10 cellular contexts compared by ENCODE assay signal in genomic region chr4:14196141-14196540, GRCh38.
DNase-seq lines count a peak whose midpoint lies in the region; ATAC-seq and TF ChIP-seq lines count a peak whose summit lies in the region.
"Had no signal": no experiment of that assay in that cellular context is flagged by ENCODE, and none has a peak within 500 bp of the region (broad histone marks: within the 10 kb centered on the region; RNA-seq: fewer than 3 reads in every experiment).

No MANE protein-coding gene starts in this region.

- no CpG with 5 or more reads among the region's 7 CpGs for WGBS in trophoblast cell (ENCODE audit: extremely low coverage, insufficient coverage, insufficient read length)

- no peaks in the 10 kb centered on the region for H3K79me1 ChIP-seq in trophoblast cell (ENCODE audit: low read length)

- no peak overlapping the region for H4K8ac ChIP-seq in trophoblast cell (ENCODE audit: low read depth, low read length)

- H3K79me2 ChIP-seq in trophoblast cell (ENCODE audit: control insufficient read depth, insufficient read depth, low read length, poor library complexity), result no peaks in the 10 kb centered on the region

- H3K18ac ChIP-seq in trophoblast cell (ENCODE audit: low read length), result no peak overlapping the region

- H4K91ac ChIP-seq in trophoblast cell (ENCODE audit: low read depth, low read length), result no peak overlapping the region

- H3K4me1 ChIP-seq in RWPE2 (ENCODE audit: insufficient read depth, poor library complexity, severe bottlenecking) (no peaks in the 10 kb centered on the region), trophoblast cell (ENCODE audit: control insufficient read depth in 1 of 2, insufficient read depth in 2 of 2, low read length in 2 of 2) (no peaks in the 10 kb centered on the region)

- no peak overlapping the region for H2BK120ac ChIP-seq in trophoblast cell (ENCODE audit: insufficient read depth, low read length, poor library complexity)

- H3K4me3 ChIP-seq in RWPE2 (ENCODE audit: severe bottlenecking) (no peak overlapping the region), fibroblast of pulmonary artery (replicated peaks; ENCODE audit: low read depth, low read length) (no peak overlapping the region), trophoblast cell (ENCODE audit: low read depth, low read length) (no peak overlapping the region)
- H3K4me3 ChIP-seq: lung had no signal

- H2BK5ac ChIP-seq in trophoblast cell (ENCODE audit: low read depth, low read length, poor library complexity), result no peak overlapping the region

- H2BK12ac ChIP-seq in trophoblast cell (ENCODE audit: low read length), result no peak overlapping the region

- intact Hi-C loops in natural killer cell (cut with micrococcal nuclease), result no loop called here

- peak; percentile 60; the same call in 2 of the 3 replicates for ATAC-seq in RWPE2 (ENCODE audit: low read depth)
- ATAC-seq in natural killer cell, result no peak

- no peak overlapping the region for H4K12ac ChIP-seq in trophoblast cell (ENCODE audit: low read depth, low read length)

- H3K27ac Mint-ChIP-seq in natural killer cell, result no peak overlapping the region

- no peak overlapping the region for H3K4me3 Mint-ChIP-seq in natural killer cell

- no peak overlapping the region for H2AK5ac ChIP-seq in trophoblast cell (ENCODE audit: low read length)

- H3K9me3 ChIP-seq in RWPE2 (ENCODE audit: severe bottlenecking) (no peaks in the 10 kb centered on the region), trophoblast cell (ENCODE audit: insufficient read depth, low read depth, low read length) (no peaks in the 10 kb centered on the region)

- no peak overlapping the region for H3K4ac ChIP-seq in trophoblast cell (ENCODE audit: low read depth, low read length)

- H3K14ac ChIP-seq in trophoblast cell (ENCODE audit: low read length), result no peak overlapping the region

- H3K9me3 Mint-ChIP-seq in natural killer cell, result peaks cover 0 to 3% of the 10 kb centered on the region in 2 donors

- H3K36me3 Mint-ChIP-seq in natural killer cell, result no peaks in the 10 kb centered on the region

- peak; percentile 39 for DNase-seq in DMS53 (lab: John Stamatoyannopoulos, UW)
- DNase-seq in DMS53 treated with DMSO at 0.1 percent for 48 hours (lab: John Stamatoyannopoulos, UW; ENCODE audit: unreplicated experiment), result no peak
- DNase-seq in RWPE2 (ENCODE audit: low spot score), result no peak
- peak; percentile 84 for DNase-seq in fibroblast of pulmonary artery (ENCODE audit: low read depth)
- DNase-seq in trophoblast cell, result peak; percentile 2 to 36
- DNase-seq in GM19240 (ENCODE audit: insufficient read length, low spot score), result no peak
- DNase-seq in NCI-H128 (lab: John Stamatoyannopoulos, UW; ENCODE audit: unreplicated experiment), result no peak
- no peak for DNase-seq in natural killer cell

- H3K4me1 Mint-ChIP-seq in natural killer cell, result no peaks in the 10 kb centered on the region

- no peak overlapping the region for H3K4me2 ChIP-seq in trophoblast cell (ENCODE audit: low read length)

- H3K36me3 ChIP-seq in RWPE2 (ENCODE audit: low read depth), result no peaks in the 10 kb centered on the region
- no peaks in the 10 kb centered on the region for H3K36me3 ChIP-seq in trophoblast cell (ENCODE audit: control insufficient read depth in 1 of 2, insufficient read depth in 2 of 2, low read length in 2 of 2)

- no peak overlapping the region for H2AFZ ChIP-seq in trophoblast cell (ENCODE audit: insufficient read depth, low read length, poor library complexity)

- H3K23ac ChIP-seq in trophoblast cell (ENCODE audit: low read length), result no peak overlapping the region

- TF ChIP-seq CTCF in RWPE2 (IDR thresholded peaks at IDR 0.05; ENCODE audit: poor library complexity, severe bottlenecking), result no peak
- no peak for TF ChIP-seq CTCF in fibroblast of pulmonary artery (IDR thresholded peaks at IDR 0.05; ENCODE audit: low read length, missing control alignments)
- TF ChIP-seq CTCF in natural killer cell (IDR thresholded peaks at IDR 0.05), result no peak

- H3K27me3 ChIP-seq in RWPE2 (ENCODE audit: insufficient read depth, poor library complexity, severe bottlenecking) (no peaks in the 10 kb centered on the region), trophoblast cell (ENCODE audit: insufficient read depth, low read length) (no peaks in the 10 kb centered on the region)

- H3K9ac ChIP-seq in trophoblast cell (ENCODE audit: low read length), result no peak overlapping the region

- no peaks in the 10 kb centered on the region for H3K27me3 Mint-ChIP-seq in natural killer cell (ENCODE audit: low read depth in 2 of 2)

- no peak overlapping the region for H3K27ac ChIP-seq in RWPE2 (ENCODE audit: poor library complexity, severe bottlenecking)
- no peak overlapping the region for H3K27ac ChIP-seq in trophoblast cell (ENCODE audit: low read depth, low read length)
- H3K27ac ChIP-seq: 22Rv1 had no signal

Comparison
In these comparisons a context has a peak if more than half of its experiments do, and no peak if none do; other contexts are left out.
1. DNase-seq: peak in DMS53 (single experiment), fibroblast of pulmonary artery (single experiment) and trophoblast cell (2 of 2); none in DMS53 treated with DMSO at 0.1 percent for 48 hours (single experiment), RWPE2 (single experiment), GM19240 (single experiment), NCI-H128 (single experiment) and natural killer cell (single experiment).